Comparison of ENCODE assay signal across 8 cellular contexts in the genomic region with DNA sequence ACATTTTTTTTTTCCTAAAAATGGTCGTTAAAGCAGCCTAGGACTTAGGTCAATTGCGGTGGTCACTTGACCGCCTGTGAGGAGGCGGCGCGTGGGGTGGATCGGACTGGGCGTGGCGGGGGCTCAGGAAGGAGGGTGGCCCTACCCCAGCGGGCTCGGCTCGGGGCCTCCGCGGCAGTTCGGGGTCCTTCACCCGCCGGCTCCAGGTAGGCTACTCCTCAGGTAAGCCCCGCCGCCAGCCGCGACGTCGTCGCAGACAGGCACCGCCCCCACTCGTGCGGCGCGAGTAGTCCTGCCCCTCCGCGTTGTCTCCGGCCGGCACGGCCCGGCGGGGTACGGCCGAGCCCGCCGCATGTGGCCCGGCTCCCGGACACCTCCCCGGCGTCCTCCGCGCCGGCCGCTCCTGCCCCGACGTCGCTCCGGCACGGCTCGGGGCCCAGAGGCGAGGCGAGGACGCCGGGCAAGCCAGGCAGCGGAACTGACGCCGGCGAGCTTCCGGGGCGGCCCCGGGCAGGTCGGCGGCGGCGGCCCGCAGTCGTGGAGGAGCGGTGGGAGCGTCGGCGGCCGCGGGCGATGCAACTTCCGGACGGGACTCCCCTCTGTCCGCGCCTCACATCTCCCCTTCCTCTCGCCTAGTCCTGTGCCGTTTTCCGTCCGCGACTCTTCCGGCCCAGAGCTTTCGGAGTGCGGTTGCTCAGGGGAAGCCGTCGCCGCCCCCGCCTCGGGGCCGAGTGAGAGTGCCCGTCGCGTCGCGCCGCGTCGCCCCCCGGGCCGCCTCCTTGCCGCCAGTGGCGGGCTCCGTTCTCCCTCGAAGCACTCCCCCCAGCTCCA. TPM values are rescaled to one million over a fixed set of nuclear protein-coding genes. Genes with fewer than 3 reads are reported as not detected.
A peak's percentile ranks its signal among the peaks of the same experiment; 100 is the strongest.
DNase-seq lines count a peak whose midpoint lies in the region; ATAC-seq and TF ChIP-seq lines count a peak whose summit lies in the region.

A gene (plus strand): TSS at position 513 of the 831 bp plus-strand sequence. CDS start 322 bp downstream, outside the sequence.

- no peak for TF ChIP-seq CTCF in astrocyte of the cerebellum (IDR thresholded peaks at IDR 0.05; ENCODE audit: low read depth, low read length, missing control alignments)

- intact Hi-C loops in aorta (cut with DNase I) = loop anchor here in 1 of 2 donors (5.0 kb wide), 1 partner anchor 156 kb away; a partner anchor contains a TSS

- ATAC-seq in GM18517 (IDR thresholded peaks at IDR 0.05; ENCODE audit: unreplicated experiment) (peak; percentile 74), HG03025 (IDR thresholded peaks at IDR 0.05; ENCODE audit: low FRiP score, unreplicated experiment) (peak; percentile 75), aorta (ENCODE audit: low FRiP score) (peak; percentile 96)

- H3K27me3 ChIP-seq in aorta (ENCODE audit: control insufficient read depth in 1 of 2, insufficient read depth in 2 of 2, low read length in 1 of 2) = no peaks in the 10 kb centered on the region

- H3K4me3 ChIP-seq in astrocyte of the cerebellum (ENCODE audit: low read depth, low read length) (peak within 1 kb of the TSS; percentile 89), aorta (ENCODE audit: low read length in 2 of 2) (peak within 1 kb of the TSS; percentile 80 to 81)

- in situ Hi-C loops in astrocyte of the cerebellum (cut with HindIII; ENCODE audit: low sequenced_read_pairs) = no loop called here

- H3K4me1 ChIP-seq in aorta (ENCODE audit: control insufficient read depth in 1 of 2, insufficient read depth in 2 of 2, low read length in 2 of 2) = no peaks in the 10 kb centered on the region

- 0% methylated on average over 49 to 110 of the region's 110 CpGs for WGBS in aorta, 2 donors

- peak within 1 kb of the TSS; percentile 94 to 97 for H3K27ac ChIP-seq in aorta (ENCODE audit: low read depth in 1 of 2, low read length in 2 of 2)

- DNase-seq in NCI-H2029 treated with DMSO at 0.1 percent for 48 hours (lab: John Stamatoyannopoulos, UW) (peak; percentile 33), T1000 (lab: John Stamatoyannopoulos, UW) (peak; percentile 77), astrocyte of the cerebellum (ENCODE audit: low read depth) (peak; percentile 28), hippocampal formation (lab: John Stamatoyannopoulos, UW) (peak; percentile 79 to 81), retina (peak; percentile 91), aorta (peak; percentile 91 to 95)

- no peaks in the 10 kb centered on the region for H3K9me3 ChIP-seq in aorta (ENCODE audit: control insufficient read depth, low read length)

- H3K36me3 ChIP-seq in aorta (ENCODE audit: control insufficient read depth in 1 of 2, insufficient read depth in 2 of 2, low read length in 1 of 2) = no peaks in the 10 kb centered on the region

RNA-seq across cellular contexts. Expression of the gene that starts here (rescaled TPM):
- 10 to 100 TPM; 48.1 to 50.4 TPM for total RNA-seq in aorta
- polyA plus RNA-seq in aorta = 1 to 10 TPM; 1.1 to 4.2 TPM

Comparison
In these comparisons a context has a peak if more than half of its experiments do, and no peak if none do; other contexts are left out.
1. Peak in every context shown above with its lines: DNase-seq, ATAC-seq, H3K4me3 ChIP-seq and H3K27ac ChIP-seq.
2. DNase-seq: peak in every context shown above with its lines; median percentile 93 in aorta; 91 in retina; 80 in hippocampal formation; 77 in T1000; 33 in NCI-H2029 treated with DMSO at 0.1 percent for 48 hours; 28 in astrocyte of the cerebellum.